Comparison of ENCODE assay signal across 1 cellular context in the genomic region with DNA sequence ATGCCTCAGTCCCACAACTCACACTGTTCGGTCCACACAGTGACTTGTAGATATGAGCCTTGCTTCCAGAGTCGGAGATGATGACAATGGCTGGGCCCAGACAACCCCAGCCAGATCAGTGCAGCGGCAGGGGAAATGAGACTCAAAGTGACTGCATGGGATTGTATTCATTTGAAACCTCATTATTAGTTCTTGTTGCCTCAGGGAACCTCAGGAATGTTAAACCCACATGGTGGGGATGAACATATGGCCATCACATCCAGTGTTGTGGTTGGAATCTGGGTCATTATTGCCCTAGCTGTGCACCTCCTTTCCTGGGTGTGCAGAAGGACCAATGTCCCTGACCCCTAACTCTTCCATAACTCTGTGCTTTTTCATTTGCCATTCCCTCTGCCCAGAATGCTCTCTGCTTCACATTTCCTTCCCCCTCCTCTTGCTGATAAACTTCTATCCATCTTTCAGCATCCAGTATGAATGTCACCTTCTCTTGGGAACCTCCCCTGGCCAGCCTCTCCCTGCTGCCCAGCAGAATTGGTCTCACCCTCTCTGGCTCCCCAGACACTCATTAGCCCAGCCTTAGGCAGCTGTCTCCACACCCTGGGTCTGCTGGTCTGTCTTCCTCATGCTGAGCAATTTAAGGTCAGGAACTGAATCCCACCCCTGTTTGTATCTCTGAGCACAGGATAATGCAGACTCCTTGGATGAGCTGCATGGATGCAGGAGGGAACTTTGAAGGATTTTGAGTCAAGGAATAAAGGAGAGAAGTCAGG.
TF ChIP-seq lines count a peak whose summit lies in the region.

No MANE protein-coding gene starts in this region.

TF ChIP-seq in HEK293, 187 proteins besides CTCF, POLR2A, EP300 and RAD21 (continued from another document):
- TF ChIP-seq PRDM10 (tag by site-specific recombination; IDR thresholded peaks at IDR 0.05): peak; percentile 22; the same call in 1 of the 2 replicates
